In genomic region chr18:56120781-56121180, GRCh38 we compare ENCODE assay signal across 6 cellular contexts.
"Had no signal": no experiment of that assay in that cellular context is flagged by ENCODE, and none has a peak within 500 bp of the region (broad histone marks: within the 10 kb centered on the region; RNA-seq: fewer than 3 reads in every experiment).

No MANE protein-coding gene starts in this region.

- ATAC-seq: GM23338, K562 had no signal

- H3K4me3 ChIP-seq: GM23338, K562 had no signal

- DNase-seq: H9, HCEC 1CT, IMR-90, KG1 had no signal
